Comparison of ENCODE assay signal across 8 cellular contexts in the genomic region with DNA sequence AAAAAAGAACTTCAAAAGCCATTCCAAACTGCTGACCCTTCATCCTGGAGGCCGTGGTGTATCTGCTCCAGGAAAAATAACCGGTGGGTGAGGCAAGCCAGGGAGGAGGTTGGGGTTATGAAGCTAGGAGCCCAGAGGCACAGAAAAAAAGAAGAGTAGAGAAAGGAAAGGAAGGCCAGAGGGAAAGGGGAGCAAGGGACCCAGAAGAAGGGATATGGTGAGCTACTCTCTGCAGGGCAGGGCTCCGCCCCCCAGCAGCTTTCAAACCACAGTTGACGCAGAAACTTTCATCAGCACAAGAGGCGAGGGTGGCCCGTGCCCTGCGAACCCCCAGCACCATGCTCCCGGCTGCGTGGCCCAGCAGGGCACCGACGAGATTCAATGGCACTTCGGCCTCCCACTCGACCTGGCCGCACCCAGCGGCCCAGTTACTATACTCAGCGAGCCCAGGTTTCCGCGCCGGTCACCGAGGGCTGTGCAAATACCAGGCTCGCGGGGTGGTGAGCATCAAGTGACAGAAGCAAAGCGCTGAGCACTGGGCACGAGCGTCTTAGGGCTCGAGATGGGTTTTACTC. TPM values are rescaled to one million over a fixed set of nuclear protein-coding genes. Genes with fewer than 3 reads are reported as not detected.
DNase-seq lines count a peak whose midpoint lies in the region; ATAC-seq and TF ChIP-seq lines count a peak whose summit lies in the region.

No MANE protein-coding gene starts in this region.

- peak overlapping the region in 2 of 3 donors; percentile 48 to 62 for H3K27ac ChIP-seq in right lobe of liver

- peak overlapping the region; percentile 76 for H3K4me3 ChIP-seq in choroid plexus epithelial cell (ENCODE audit: low read depth, low read length)
- peak overlapping the region; percentile 62 to 84 (median 81) for H3K4me3 ChIP-seq in right lobe of liver

- WGBS in right lobe of liver (ENCODE audit: insufficient coverage, low coverage, low lambda C conversion rate, missing lambda C conversion rate) = 3% methylated on average over 4 of the region's 26 CpGs

- TF ChIP-seq CTCF in choroid plexus epithelial cell (conservative IDR thresholded peaks at IDR 0.05; ENCODE audit: low read depth, low read length) (no peak), right lobe of liver (IDR thresholded peaks at IDR 0.05) (no peak)

- peak; percentile 17 for DNase-seq in NCI-H2029 (lab: John Stamatoyannopoulos, UW)
- DNase-seq in NCI-H2029 treated with DMSO at 0.1 percent for 48 hours (lab: John Stamatoyannopoulos, UW) = no peak
- DNase-seq in MV-4-11 (lab: John Stamatoyannopoulos, UW) = peak; percentile 60
- peak; percentile 62 for DNase-seq in activated CD4-positive, alpha-beta T cell treated with anti-CD3 and anti-CD28 coated beads for 1 hour
- peak; percentile 76 for DNase-seq in choroid plexus epithelial cell (ENCODE audit: low read depth)
- peak; percentile 54 to 67 (median 55) for DNase-seq in right lobe of liver
- DNase-seq in stimulated activated CD4-positive, alpha-beta T cell treated with anti-CD3 and anti-CD28 coated beads, TNF-alpha, amount 100 ng/mL, for 24 hours (ENCODE audit: low read depth in 3 of 3) = peak; percentile 53 to 75 (median 57)

- ATAC-seq in HG02571 (IDR thresholded peaks at IDR 0.05; ENCODE audit: unreplicated experiment) (peak; percentile 59), right lobe of liver (peak; percentile 57 to 64 (median 59))

- H3K27me3 ChIP-seq in right lobe of liver = no peaks in the 10 kb centered on the region

- intact Hi-C loops in right lobe of liver (cut with DNase I) = no loop called here

- no peaks in the 10 kb centered on the region for H3K36me3 ChIP-seq in right lobe of liver

- peaks cover 0 to 7% (median 0%) of the 10 kb centered on the region in 4 donors for H3K4me1 ChIP-seq in right lobe of liver

- no peaks in the 10 kb centered on the region for H3K9me3 ChIP-seq in right lobe of liver

- TF ChIP-seq POLR2A in right lobe of liver (IDR thresholded peaks at IDR 0.05) = no peak

RNA-seq across cellular contexts. Expression of a gene that starts 0.7 kb away (rescaled TPM):
- 10 to 100 TPM in 2 of 6 experiments, 1 to 10 TPM in 4; 1.5 to 13.2 (median 4.7) TPM for total RNA-seq in right lobe of liver

RNA-seq across cellular contexts. Expression of a gene that starts 38.6 kb away (rescaled TPM):
- total RNA-seq in right lobe of liver = under 1 TPM in 1 of 6 experiments, not detected in 5; 0.12 TPM
